Comparison of ENCODE assay signal across 28 cellular contexts in the genomic region with DNA sequence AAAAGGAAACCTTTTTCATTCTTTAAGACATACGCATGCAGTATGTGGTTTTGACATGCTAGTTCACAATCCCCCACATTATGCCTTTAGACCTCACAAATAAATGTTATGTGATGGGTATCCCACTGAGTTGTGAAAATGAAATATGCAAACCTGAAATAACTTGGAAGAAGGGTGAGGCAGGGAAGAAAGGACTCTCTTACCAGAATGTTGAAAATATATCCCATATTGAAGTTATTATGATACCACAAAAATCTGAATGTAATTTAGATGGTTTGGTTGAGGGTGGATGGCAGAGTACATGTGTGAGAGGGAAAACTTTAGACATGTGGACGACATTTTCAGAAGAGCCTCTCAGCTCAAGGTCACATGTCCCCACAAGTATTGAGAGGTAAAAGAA.
"Had no signal": no experiment of that assay in that cellular context is flagged by ENCODE, and none has a peak within 500 bp of the region (broad histone marks: within the 10 kb centered on the region; RNA-seq: fewer than 3 reads in every experiment).

No MANE protein-coding gene starts in this region.

- FAIRE-seq: astrocyte, colon, endometrium, endothelial cell of umbilical vein had no signal

- H3K4me3 ChIP-seq: esophagus squamous epithelium, gastroesophageal sphincter, heart right ventricle had no signal

- DNase-seq: activated B cell treated with CpG ODN at 0.5 μM for 24 hours; activated CD4-positive, alpha-beta T cell treated with anti-CD3 and anti-CD28 coated beads for 48 hours; activated CD4-positive, alpha-beta T cell treated with anti-CD3 and anti-CD28 coated beads, Interleukin-2, amount 50 U/mL, for 1 hour; activated CD4-positive, alpha-beta T cell treated with anti-CD3 and anti-CD28 coated beads, Interleukin-2, amount 50 U/mL, for 48 hours; activated CD8-positive, alpha-beta memory T cell treated with anti-CD3 and anti-CD28 coated beads for 24 hours; activated CD8-positive, alpha-beta T cell treated with anti-CD3 and anti-CD28 coated beads for 36 hours; activated effector memory CD4-positive, alpha-beta T cell treated with anti-CD3 and anti-CD28 coated beads, Interleukin-2, amount 50 U/mL, for 16 hours; activated naive CD4-positive, alpha-beta T cell treated with anti-CD3 and anti-CD28 coated beads for 36 hours; activated naive CD8-positive, alpha-beta T cell treated with anti-CD3 and anti-CD28 coated beads for 36 hours; activated naive CD8-positive, alpha-beta T cell treated with anti-CD3 and anti-CD28 coated beads, Interleukin-2, amount 50 U/mL, for 24 hours; activated T-cell treated with anti-CD3 and anti-CD28 coated beads, Interleukin-2, amount 50 U/mL, for 1 hour; activated T-cell treated with anti-CD3 and anti-CD28 coated beads, Interleukin-2, amount 50 U/mL, for 48 hours; brain microvascular endothelial cell; caudate nucleus; effector CD8-positive, alpha-beta T cell; esophagus squamous epithelium; foreskin melanocyte; heart right ventricle; T-helper 1 cell; T-helper 17 cell; T1000; WERI-Rb-1 had no signal

- H3K36me3 ChIP-seq: brain microvascular endothelial cell, esophagus squamous epithelium, WERI-Rb-1 had no signal

- ATAC-seq: activated CD4-positive, CD25-positive, alpha-beta regulatory T cell treated with anti-CD3 and anti-CD28 coated beads, Interleukin-2, amount 50 U/mL, for 24 hours; activated CD8-positive, alpha-beta T cell treated with anti-CD3 and anti-CD28 coated beads for 36 hours; activated naive CD8-positive, alpha-beta T cell treated with anti-CD3 and anti-CD28 coated beads, Interleukin-2, amount 50 U/mL, for 24 hours; gastroesophageal sphincter; heart right ventricle; T-helper 17 cell had no signal

- H3K27me3 ChIP-seq: brain microvascular endothelial cell, esophagus squamous epithelium, gastroesophageal sphincter, heart right ventricle had no signal
